Comparison of ENCODE assay signal across 11 cellular contexts in genomic region chr11:17075506-17075905, GRCh38. TPM values are rescaled to one million over a fixed set of nuclear protein-coding genes. Genes with fewer than 3 reads are reported as not detected.
DNase-seq lines count a peak whose midpoint lies in the region; FAIRE-seq and TF ChIP-seq lines count a peak whose summit lies in the region.
"Had no signal": no experiment of that assay in that cellular context is flagged by ENCODE, and none has a peak within 500 bp of the region (broad histone marks: within the 10 kb centered on the region; RNA-seq: fewer than 3 reads in every experiment).

No MANE protein-coding gene starts in this region.

- H3K4me2 ChIP-seq in BLaER1 (peak overlapping the region; percentile 88), astrocyte (ENCODE audit: low read length) (peak overlapping the region; percentile 99)

- H3K4me1 ChIP-seq in BLaER1: peaks cover 32% of the 10 kb centered on the region
- 0 out of 2 replicates have a peak, but pooled peaks cover 3% of the 10 kb centered on the region for H3K4me1 ChIP-seq in HUES48 (ENCODE audit: control insufficient read depth, insufficient read depth, low read length)
- H3K4me1 ChIP-seq in astrocyte (ENCODE audit: insufficient read depth, low read length): peaks cover 3% of the 10 kb centered on the region
- H3K4me1 ChIP-seq in mesodermal cell (ENCODE audit: control insufficient read depth, insufficient read depth, low read length, poor library complexity, severe bottlenecking): peaks cover 5% of the 10 kb centered on the region

- no peak for FAIRE-seq in astrocyte (lab: Jason Lieb, UNC)

- H3K27ac ChIP-seq in BLaER1 (no peak overlapping the region), HUES48 (ENCODE audit: low read depth, low read length) (peak overlapping the region; percentile 42), astrocyte (ENCODE audit: low read depth, low read length) (peak overlapping the region; percentile 17), mesodermal cell (ENCODE audit: low read depth, low read length, severe bottlenecking) (no peak overlapping the region)

- H3K27ac Mint-ChIP-seq in astrocyte (ENCODE audit: unreplicated experiment): no peak overlapping the region

- H3K27me3 Mint-ChIP-seq in astrocyte (ENCODE audit: low read depth, unreplicated experiment): no peaks in the 10 kb centered on the region

- H4K20me1 ChIP-seq in BLaER1: peaks cover 48% of the 10 kb centered on the region
- H4K20me1 ChIP-seq in astrocyte (ENCODE audit: insufficient read depth, low read length): peaks cover 38% of the 10 kb centered on the region

- H3K36me3 ChIP-seq in BLaER1 (peaks cover 50% of the 10 kb centered on the region), HUES48 (ENCODE audit: control insufficient read depth, insufficient read depth, low read length) (peaks cover 42% of the 10 kb centered on the region), astrocyte (ENCODE audit: insufficient read depth, low read length) (peaks cover 27% of the 10 kb centered on the region), mesodermal cell (ENCODE audit: control insufficient read depth, insufficient read depth, low read length) (peaks cover 38% of the 10 kb centered on the region)

- peaks cover 27% of the 10 kb centered on the region for H3K4me1 Mint-ChIP-seq in astrocyte (ENCODE audit: low read depth, unreplicated experiment)

- H3K79me2 ChIP-seq in astrocyte (ENCODE audit: insufficient read depth, low read length): peaks cover 33% of the 10 kb centered on the region

- peak overlapping the region; percentile 97 for H3K4me3 ChIP-seq in BLaER1
- no peak overlapping the region for H3K4me3 ChIP-seq in HUES48 (ENCODE audit: low read depth, low read length)
- H3K4me3 ChIP-seq in astrocyte (ENCODE audit: insufficient read depth, low read depth, low read length): peak overlapping the region; percentile 98
- peak overlapping the region; percentile 94 for H3K4me3 ChIP-seq in mesodermal cell (ENCODE audit: extremely low read depth, insufficient read depth, low read length, poor library complexity, severe bottlenecking)
- H3K4me3 ChIP-seq: testis had no signal

- no peaks in the 10 kb centered on the region for H3K9me3 Mint-ChIP-seq in astrocyte (ENCODE audit: unreplicated experiment)

- H3K36me3 Mint-ChIP-seq in astrocyte (ENCODE audit: low read depth, unreplicated experiment): peaks cover 11% of the 10 kb centered on the region

- H3K27me3 ChIP-seq in BLaER1: no peaks in the 10 kb centered on the region
- no peaks in the 10 kb centered on the region for H3K27me3 ChIP-seq in HUES48 (ENCODE audit: control insufficient read depth, insufficient read depth, low read length)
- no peaks in the 10 kb centered on the region for H3K27me3 ChIP-seq in astrocyte (ENCODE audit: insufficient read depth, low read length)
- H3K27me3 ChIP-seq: testis had no signal

- no peak for DNase-seq in astrocyte (ENCODE audit: low read depth)
- no peak for DNase-seq in HT-29 (ENCODE audit: low spot score)
- DNase-seq in NOMO-1 treated with dmso at 0.1 percent for 144 hours (lab: John Stamatoyannopoulos, UW; ENCODE audit: unreplicated experiment): no peak
- no peak for DNase-seq in hippocampal formation (lab: John Stamatoyannopoulos, UW)
- no peak for DNase-seq in NCI-H1436 (lab: John Stamatoyannopoulos, UW)
- DNase-seq: EL, NCI-H510A treated with DMSO at 0.1 percent for 48 hours, testis had no signal

- peak overlapping the region; percentile 100 for H3K9ac ChIP-seq in BLaER1
- H3K9ac ChIP-seq in HUES48 (ENCODE audit: low read depth, low read length): no peak overlapping the region
- H3K9ac ChIP-seq in astrocyte (ENCODE audit: low read length): peak overlapping the region; percentile 99

- H2AFZ ChIP-seq in astrocyte (ENCODE audit: low read depth, low read length): no peak overlapping the region

- no peak for TF ChIP-seq CTCF in astrocyte (IDR thresholded peaks at IDR 0.05; ENCODE audit: insufficient read depth, low read depth, low read length)

- 100% methylated on average over 2 of the region's 5 CpGs for WGBS in mesodermal cell (ENCODE audit: insufficient coverage in 2 of 2), 2 experiments

- H3K9me3 ChIP-seq in BLaER1: no peaks in the 10 kb centered on the region
- no peaks in the 10 kb centered on the region for H3K9me3 ChIP-seq in HUES48 (ENCODE audit: control insufficient read depth, insufficient read depth, low read length)
- no peaks in the 10 kb centered on the region for H3K9me3 ChIP-seq in astrocyte (ENCODE audit: insufficient read depth, low read depth, low read length)
- H3K9me3 ChIP-seq in mesodermal cell (ENCODE audit: control insufficient read depth, low read length): no peaks in the 10 kb centered on the region
- H3K9me3 ChIP-seq: testis had no signal

- peak overlapping the region; percentile 98 for H3K4me3 Mint-ChIP-seq in astrocyte (ENCODE audit: unreplicated experiment)

RNA-seq across cellular contexts. Expression of gene RPS13, which starts 2.0 kb away (rescaled TPM):
- 753 and 856 TPM in 2 replicates for total RNA-seq in astrocyte
- 1,934 TPM for polyA plus RNA-seq in mesodermal cell (2013, experiment 1 of 2)
- polyA plus RNA-seq in mesodermal cell (2013, experiment 2 of 2): 1,794 TPM
- total RNA-seq in HT-29 (2014; rRNA removed; shearing (Covaris generic)): 1,193 and 1,327 TPM in 2 replicates

Comparison
In these comparisons a context has a peak if more than half of its experiments do, and no peak if none do; other contexts are left out.
1. H3K27ac ChIP-seq: peak in HUES48 (single experiment) and astrocyte (single experiment); none in BLaER1 (single experiment) and mesodermal cell (single experiment).